ENCODE assay signal across 10 cellular contexts in the genomic region with DNA sequence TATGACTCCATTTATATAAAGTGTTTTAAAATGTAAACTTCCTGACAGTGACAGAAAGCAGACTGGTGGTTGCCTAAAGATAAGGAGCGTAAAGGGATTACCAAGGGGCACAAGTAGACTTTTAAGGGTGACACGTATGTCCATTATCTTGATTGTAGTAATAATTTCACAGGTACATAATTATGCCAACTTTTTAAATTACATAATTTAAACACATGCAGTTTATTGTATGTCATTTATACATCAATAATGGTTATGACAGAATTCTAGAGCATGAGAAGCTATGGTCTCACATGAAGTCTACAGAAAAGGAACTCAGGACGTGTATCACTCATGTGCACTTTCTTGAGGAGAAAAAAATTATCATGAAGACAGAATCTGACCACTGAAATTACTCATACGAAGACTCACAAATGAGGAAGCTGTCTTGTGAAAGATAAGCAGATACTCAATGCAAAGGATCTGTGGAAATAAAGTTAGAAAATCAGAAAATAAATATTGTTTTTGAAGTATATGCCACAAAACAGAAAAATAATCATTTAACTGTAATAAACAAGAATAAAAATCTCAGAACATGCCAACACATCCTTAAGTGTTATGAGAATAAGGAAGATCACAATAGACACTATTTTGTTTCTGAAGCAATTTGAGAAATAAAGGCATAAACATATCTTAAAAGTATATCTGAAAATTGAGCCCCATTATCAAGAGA.
A peak's percentile ranks its signal among the peaks of the same experiment; 100 is the strongest.
DNase-seq lines count a peak whose midpoint lies in the region; ATAC-seq and TF ChIP-seq lines count a peak whose summit lies in the region.
"Had no signal": no experiment of that assay in that cellular context is flagged by ENCODE, and none has a peak within 500 bp of the region (broad histone marks: within the 10 kb centered on the region; RNA-seq: fewer than 3 reads in every experiment).

No MANE protein-coding gene starts in this region.

- H3K4me3 ChIP-seq in naive thymus-derived CD4-positive, alpha-beta T cell (ENCODE audit: low read length) = no peak overlapping the region
- H3K4me3 ChIP-seq: pancreas had no signal

- H3K4me1 Mint-ChIP-seq in naive thymus-derived CD4-positive, alpha-beta T cell = peaks cover 21 to 54% (median 29%) of the 10 kb centered on the region in 7 donors

- H3K4me1 ChIP-seq in naive thymus-derived CD4-positive, alpha-beta T cell (ENCODE audit: control insufficient read depth in 2 of 2, insufficient read depth in 2 of 2, low read length in 2 of 2) = no peaks in the 10 kb centered on the region

- H3K27me3 ChIP-seq in naive thymus-derived CD4-positive, alpha-beta T cell (ENCODE audit: control insufficient read depth in 2 of 2, insufficient read depth in 2 of 2, low read length in 2 of 2) = no peaks in the 10 kb centered on the region
- H3K27me3 ChIP-seq: pancreas had no signal

- no peak overlapping the region for H3K27ac Mint-ChIP-seq in naive thymus-derived CD4-positive, alpha-beta T cell

- H3K9me3 Mint-ChIP-seq in naive thymus-derived CD4-positive, alpha-beta T cell = peaks cover 0 to 4% (median 0%) of the 10 kb centered on the region in 11 donors

- no peaks in the 10 kb centered on the region for H3K27me3 Mint-ChIP-seq in naive thymus-derived CD4-positive, alpha-beta T cell

- H3K27ac ChIP-seq in naive thymus-derived CD4-positive, alpha-beta T cell (ENCODE audit: low read depth, low read length) = no peak overlapping the region
- H3K27ac ChIP-seq: pancreas had no signal

- peaks cover 11 to 62% (median 49%) of the 10 kb centered on the region in 5 donors for H3K36me3 Mint-ChIP-seq in naive thymus-derived CD4-positive, alpha-beta T cell

- DNase-seq in OCI-M1 (lab: John Stamatoyannopoulos, UW) = peak; percentile 93
- no peak for DNase-seq in naive thymus-derived CD4-positive, alpha-beta T cell
- DNase-seq in AG20443 (ENCODE audit: low spot score) = no peak
- DNase-seq in HEK293T (ENCODE audit: extremely low spot score) = no peak
- no peak for DNase-seq in NCI-H1417 treated with DMSO at 0.1 percent for 48 hours (lab: John Stamatoyannopoulos, UW)
- no peak for DNase-seq in stimulated activated CD4-positive, alpha-beta T cell treated with anti-CD3 and anti-CD28 coated beads, Interleukin-12 subunit alpha, Interleukin-12 subunit beta, amount 100 ng/mL, for 4 hours
- DNase-seq: pancreas, SK-N-SH had no signal

- intact Hi-C loops in naive thymus-derived CD4-positive, alpha-beta T cell (cut with micrococcal nuclease) = no loop called here

- ATAC-seq in GM18868 (IDR thresholded peaks at IDR 0.05; ENCODE audit: unreplicated experiment) (peak; percentile 65), HG02840 (IDR thresholded peaks at IDR 0.05; ENCODE audit: low FRiP score, unreplicated experiment) (peak; percentile 40)
- ATAC-seq in naive thymus-derived CD4-positive, alpha-beta T cell = peak; percentile 75

- POLR2A ChIA-PET in naive thymus-derived CD4-positive, alpha-beta T cell (lab: Charles Lee) = no interaction called here
- POLR2A ChIA-PET in HEK293T (lab: Yijun Ruan, JAX) = no interaction called here

- peaks cover 0 to 10% (median 0%) of the 10 kb centered on the region in 3 experiments for H3K36me3 ChIP-seq in naive thymus-derived CD4-positive, alpha-beta T cell (ENCODE audit: control insufficient read depth in 2 of 3, insufficient read depth in 3 of 3, low read length in 3 of 3)
- H3K36me3 ChIP-seq: pancreas had no signal

- no peak overlapping the region for H3K4me3 Mint-ChIP-seq in naive thymus-derived CD4-positive, alpha-beta T cell

- CTCF ChIA-PET in naive thymus-derived CD4-positive, alpha-beta T cell (lab: Charles Lee) = no interaction called here
- CTCF ChIA-PET in HEK293T (lab: Yijun Ruan, JAX) = no interaction called here

- no peaks in the 10 kb centered on the region for H3K9me3 ChIP-seq in naive thymus-derived CD4-positive, alpha-beta T cell (ENCODE audit: control insufficient read depth in 2 of 3, low read length in 3 of 3)
- H3K9me3 ChIP-seq: pancreas had no signal

TF ChIP-seq in HEK293T, 16 proteins besides CTCF, POLR2A, EP300 and RAD21:
- TF ChIP-seq FOXA1 (IDR thresholded peaks at IDR 0.05) (no peak), LEF1 (IDR thresholded peaks at IDR 0.05; ENCODE audit: borderline replicate concordance) (no peak), TARDBP (IDR thresholded peaks at IDR 0.05) (no peak), FOXM1 (IDR thresholded peaks at IDR 0.05; ENCODE audit: borderline replicate concordance) (no peak), SUZ12 (IDR thresholded peaks at IDR 0.05) (no peak), L3MBTL2 (conservative IDR thresholded peaks at IDR 0.05) (no peak), FOXK2 (IDR thresholded peaks at IDR 0.05) (no peak), BHLHE40 (IDR thresholded peaks at IDR 0.05; ENCODE audit: borderline replicate concordance) (no peak), SP1 (IDR thresholded peaks at IDR 0.05) (no peak), ELF4 (IDR thresholded peaks at IDR 0.05) (no peak), NFRKB (IDR thresholded peaks at IDR 0.05) (no peak), ZNF384 (IDR thresholded peaks at IDR 0.05) (no peak), HDGF (IDR thresholded peaks at IDR 0.05; ENCODE audit: borderline replicate concordance) (no peak)
- TF ChIP-seq, protein P1, sequence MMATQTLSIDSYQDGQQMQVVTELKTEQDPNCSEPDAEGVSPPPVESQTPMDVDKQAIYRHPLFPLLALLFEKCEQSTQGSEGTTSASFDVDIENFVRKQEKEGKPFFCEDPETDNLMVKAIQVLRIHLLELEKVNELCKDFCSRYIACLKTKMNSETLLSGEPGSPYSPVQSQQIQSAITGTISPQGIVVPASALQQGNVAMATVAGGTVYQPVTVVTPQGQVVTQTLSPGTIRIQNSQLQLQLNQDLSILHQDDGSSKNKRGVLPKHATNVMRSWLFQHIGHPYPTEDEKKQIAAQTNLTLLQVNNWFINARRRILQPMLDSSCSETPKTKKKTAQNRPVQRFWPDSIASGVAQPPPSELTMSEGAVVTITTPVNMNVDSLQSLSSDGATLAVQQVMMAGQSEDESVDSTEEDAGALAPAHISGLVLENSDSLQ (IDR thresholded peaks at IDR 0.05) = no peak
